In the genomic region with DNA sequence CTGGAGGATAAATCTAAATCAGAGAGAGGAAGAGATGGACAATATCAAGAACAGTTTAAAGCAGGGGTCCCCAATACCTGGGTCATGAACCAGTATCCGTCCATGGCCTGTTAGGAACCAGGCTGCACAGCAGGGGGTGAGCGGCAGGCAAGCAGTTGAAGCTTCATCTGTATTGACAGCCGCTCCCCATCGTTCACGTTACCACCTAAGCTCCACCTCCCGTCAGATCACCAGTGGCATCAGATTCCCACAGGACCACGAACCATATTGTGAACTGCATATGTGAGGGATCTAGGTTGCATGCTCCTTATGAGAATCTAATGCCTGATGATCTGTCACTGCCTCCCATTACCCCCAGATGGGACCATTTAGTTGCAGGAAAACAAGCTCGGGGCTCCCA, we compare ENCODE assay signal across 28 cellular contexts.
"Had no signal": no experiment of that assay in that cellular context is flagged by ENCODE, and none has a peak within 500 bp of the region (broad histone marks: within the 10 kb centered on the region; RNA-seq: fewer than 3 reads in every experiment).

No MANE protein-coding gene starts in this region.

- H3K4me3 ChIP-seq: left lung, lower lobe of right lung, neural progenitor cell, right atrium auricular region, right lobe of liver, smooth muscle cell, suprapubic skin, thoracic aorta, tibial artery, upper lobe of right lung, uterus had no signal

- H3K27me3 ChIP-seq: left lung, neural progenitor cell, neutrophil, right atrium auricular region, right lobe of liver, suprapubic skin, tibial artery, upper lobe of right lung, uterus had no signal

- H3K4me1 Mint-ChIP-seq: mesothelial cell of epicardium had no signal

- DNase-seq: hippocampal formation; kidney glomerular epithelial cell; left colon; left lung; lower lobe of right lung; mammary epithelial cell; mesenchymal stem cell; naive B cell; natural killer cell; nephron progenitor cell; occipital lobe; right lobe of liver; stimulated activated CD4-positive, alpha-beta T cell treated with anti-CD3 and anti-CD28 coated beads, Interleukin-1b, Interleukin-23, amount 100 ng/mL, for 48 hours; stimulated activated CD4-positive, alpha-beta T cell treated with anti-CD3 and anti-CD28 coated beads, Interleukin-2, amount 100 ng/mL, for 48 hours; stimulated activated naive CD4-positive, alpha-beta T cell; tibial artery; trophoblast cell; upper lobe of right lung; uterus had no signal

- H3K27ac ChIP-seq: left lung, lower lobe of right lung, neural progenitor cell, neutrophil, parathyroid adenoma, right atrium auricular region, right lobe of liver, suprapubic skin, thoracic aorta, tibial artery, upper lobe of right lung, uterus had no signal

- H3K4me1 ChIP-seq: left lung, lower lobe of right lung, parathyroid adenoma, right atrium auricular region, right lobe of liver, suprapubic skin, tibial artery, upper lobe of right lung, uterus had no signal

- H3K4me3 Mint-ChIP-seq: mesothelial cell of epicardium; naive B cell; natural killer cell; nephron progenitor cell; neural progenitor cell; stimulated activated naive CD8-positive, alpha-beta T cell treated with anti-CD3 and anti-CD28 coated beads, Interleukin-15, Interleukin-2, amounts not matched to agents 100 ng/mL and 50 ng/mL, for 24 hours had no signal

- H3K36me3 ChIP-seq: left lung, lower lobe of right lung, neural progenitor cell, neutrophil, right atrium auricular region, right lobe of liver, suprapubic skin, thoracic aorta, tibial artery, upper lobe of right lung, uterus had no signal

- H3K27me3 Mint-ChIP-seq: naive B cell; stimulated activated naive CD8-positive, alpha-beta T cell treated with anti-CD3 and anti-CD28 coated beads, Interleukin-15, Interleukin-2, amounts not matched to agents 100 ng/mL and 50 ng/mL, for 24 hours had no signal

- H3K9me3 ChIP-seq: left lung, lower lobe of right lung, neutrophil, right atrium auricular region, right lobe of liver, suprapubic skin, thoracic aorta, tibial artery, upper lobe of right lung, uterus had no signal

- H3K27ac Mint-ChIP-seq: mesothelial cell of epicardium, naive B cell, natural killer cell, nephron progenitor cell, neural progenitor cell had no signal

- H3K36me3 Mint-ChIP-seq: natural killer cell had no signal

- H3K9me3 Mint-ChIP-seq: naive B cell; natural killer cell; stimulated activated naive CD8-positive, alpha-beta T cell treated with anti-CD3 and anti-CD28 coated beads, Interleukin-15, Interleukin-2, amounts not matched to agents 100 ng/mL and 50 ng/mL, for 24 hours had no signal

- ATAC-seq: left colon, left lung, lower lobe of right lung, natural killer cell, right lobe of liver, upper lobe of right lung had no signal

- H3K9ac ChIP-seq: neural progenitor cell, parathyroid adenoma had no signal
